Comparison of ENCODE assay signal across 23 cellular contexts in genomic region chr7:98855610-98856009, GRCh38. TPM values are rescaled to one million over a fixed set of nuclear protein-coding genes. Genes with fewer than 3 reads are reported as not detected.
"Had no signal": no experiment of that assay in that cellular context is flagged by ENCODE, and none has a peak within 500 bp of the region (broad histone marks: within the 10 kb centered on the region; RNA-seq: fewer than 3 reads in every experiment).

No MANE protein-coding gene starts in this region.

- H3K27ac Mint-ChIP-seq: dendritic cell treated with granulocyte-macrophage colony-stimulating factor and Interleukin-4, amounts not matched to agents 40 ng/mL and 50 ng/mL, for 4 days; effector memory CD8-positive, alpha-beta T cell; memory B cell; nephron progenitor cell had no signal

- H3K36me3 ChIP-seq: esophagus muscularis mucosa, gastrocnemius medialis, heart right ventricle, left ventricle myocardium inferior, lower lobe of right lung, sigmoid colon, upper lobe of left lung, vagina had no signal

- H3K4me1 Mint-ChIP-seq: memory B cell had no signal

- H3K9me3 Mint-ChIP-seq: dendritic cell treated with granulocyte-macrophage colony-stimulating factor and Interleukin-4, amounts not matched to agents 40 ng/mL and 50 ng/mL, for 4 days; memory B cell; nephron progenitor cell had no signal

- H3K9me3 ChIP-seq: esophagus muscularis mucosa, gastrocnemius medialis, heart right ventricle, left ventricle myocardium inferior, lower lobe of right lung, sigmoid colon, tibial artery, upper lobe of left lung, vagina had no signal

- H3K27me3 ChIP-seq: tibial artery, upper lobe of left lung, vagina had no signal

- H3K4me1 ChIP-seq: esophagus muscularis mucosa, gastrocnemius medialis, heart right ventricle, left ventricle myocardium inferior, lower lobe of right lung, sigmoid colon, tibial artery, upper lobe of left lung, vagina had no signal

- H3K4me3 Mint-ChIP-seq: dendritic cell treated with granulocyte-macrophage colony-stimulating factor and Interleukin-4, amounts not matched to agents 40 ng/mL and 50 ng/mL, for 4 days; effector memory CD8-positive, alpha-beta T cell; memory B cell; nephron progenitor cell had no signal

- ATAC-seq: effector memory CD8-positive, alpha-beta T cell; gastrocnemius medialis had no signal

- H3K4me3 ChIP-seq: esophagus muscularis mucosa, gastrocnemius medialis, heart right ventricle, left ventricle myocardium inferior, lower lobe of right lung, sigmoid colon, skin epidermis, tibial artery, upper lobe of left lung, vagina had no signal

- H3K27ac ChIP-seq: epithelial cell of prostate, esophagus muscularis mucosa, gastrocnemius medialis, heart right ventricle, left ventricle myocardium inferior, lower lobe of right lung, sigmoid colon, skin epidermis, tibial artery, upper lobe of left lung, vagina had no signal

- DNase-seq: effector memory CD8-positive, alpha-beta T cell; gastrocnemius medialis; heart right ventricle; left ventricle myocardium inferior; lower lobe of right lung; midbrain; nephron progenitor cell; posterior cingulate gyrus; sigmoid colon; stimulated activated CD4-positive, alpha-beta T cell treated with anti-CD3 and anti-CD28 coated beads, Interleukin-2, amount 100 ng/mL, for 24 hours; stimulated activated CD4-positive, alpha-beta T cell treated with anti-CD3 and anti-CD28 coated beads, Interleukin-4, amount 100 ng/mL, for 4 hours; stimulated activated naive CD4-positive, alpha-beta T cell treated with Interleukin-2 at 50 U/mL for 16 hours; tibial artery had no signal

- FAIRE-seq: colon, keratinocyte had no signal

RNA-seq across cellular contexts. Expression of gene TMEM130, which starts 14.2 kb away (rescaled TPM):
- total RNA-seq: gastrocnemius medialis, left ventricle myocardium inferior, pulmonary artery endothelial cell had no signal
- polyA plus RNA-seq: keratinocyte had no signal
